1 cellular context compared by ENCODE assay signal in the genomic region with DNA sequence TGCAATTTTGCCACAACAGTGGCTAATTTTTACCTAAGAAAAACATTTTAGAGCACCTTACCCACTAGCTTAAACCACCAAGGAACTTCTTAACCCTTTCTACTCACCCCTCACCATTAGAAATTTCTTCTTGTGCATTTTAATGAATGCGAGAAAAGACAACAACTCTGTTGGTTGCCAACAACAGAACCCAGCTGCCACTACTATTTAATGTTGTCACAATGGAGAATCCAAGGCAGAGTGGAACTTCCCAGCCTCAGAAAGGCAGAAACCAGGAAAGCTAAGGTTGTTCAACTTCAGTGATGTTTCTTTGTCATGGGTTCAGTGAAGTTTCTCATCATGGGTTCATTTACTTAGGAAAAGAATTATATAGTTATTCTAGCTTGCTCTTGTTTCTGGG.
TF ChIP-seq lines count a peak whose summit lies in the region.

No MANE protein-coding gene starts in this region.

TF ChIP-seq in GM23338, 12 proteins besides CTCF, POLR2A, EP300 and RAD21:
- TF ChIP-seq, protein P1, sequence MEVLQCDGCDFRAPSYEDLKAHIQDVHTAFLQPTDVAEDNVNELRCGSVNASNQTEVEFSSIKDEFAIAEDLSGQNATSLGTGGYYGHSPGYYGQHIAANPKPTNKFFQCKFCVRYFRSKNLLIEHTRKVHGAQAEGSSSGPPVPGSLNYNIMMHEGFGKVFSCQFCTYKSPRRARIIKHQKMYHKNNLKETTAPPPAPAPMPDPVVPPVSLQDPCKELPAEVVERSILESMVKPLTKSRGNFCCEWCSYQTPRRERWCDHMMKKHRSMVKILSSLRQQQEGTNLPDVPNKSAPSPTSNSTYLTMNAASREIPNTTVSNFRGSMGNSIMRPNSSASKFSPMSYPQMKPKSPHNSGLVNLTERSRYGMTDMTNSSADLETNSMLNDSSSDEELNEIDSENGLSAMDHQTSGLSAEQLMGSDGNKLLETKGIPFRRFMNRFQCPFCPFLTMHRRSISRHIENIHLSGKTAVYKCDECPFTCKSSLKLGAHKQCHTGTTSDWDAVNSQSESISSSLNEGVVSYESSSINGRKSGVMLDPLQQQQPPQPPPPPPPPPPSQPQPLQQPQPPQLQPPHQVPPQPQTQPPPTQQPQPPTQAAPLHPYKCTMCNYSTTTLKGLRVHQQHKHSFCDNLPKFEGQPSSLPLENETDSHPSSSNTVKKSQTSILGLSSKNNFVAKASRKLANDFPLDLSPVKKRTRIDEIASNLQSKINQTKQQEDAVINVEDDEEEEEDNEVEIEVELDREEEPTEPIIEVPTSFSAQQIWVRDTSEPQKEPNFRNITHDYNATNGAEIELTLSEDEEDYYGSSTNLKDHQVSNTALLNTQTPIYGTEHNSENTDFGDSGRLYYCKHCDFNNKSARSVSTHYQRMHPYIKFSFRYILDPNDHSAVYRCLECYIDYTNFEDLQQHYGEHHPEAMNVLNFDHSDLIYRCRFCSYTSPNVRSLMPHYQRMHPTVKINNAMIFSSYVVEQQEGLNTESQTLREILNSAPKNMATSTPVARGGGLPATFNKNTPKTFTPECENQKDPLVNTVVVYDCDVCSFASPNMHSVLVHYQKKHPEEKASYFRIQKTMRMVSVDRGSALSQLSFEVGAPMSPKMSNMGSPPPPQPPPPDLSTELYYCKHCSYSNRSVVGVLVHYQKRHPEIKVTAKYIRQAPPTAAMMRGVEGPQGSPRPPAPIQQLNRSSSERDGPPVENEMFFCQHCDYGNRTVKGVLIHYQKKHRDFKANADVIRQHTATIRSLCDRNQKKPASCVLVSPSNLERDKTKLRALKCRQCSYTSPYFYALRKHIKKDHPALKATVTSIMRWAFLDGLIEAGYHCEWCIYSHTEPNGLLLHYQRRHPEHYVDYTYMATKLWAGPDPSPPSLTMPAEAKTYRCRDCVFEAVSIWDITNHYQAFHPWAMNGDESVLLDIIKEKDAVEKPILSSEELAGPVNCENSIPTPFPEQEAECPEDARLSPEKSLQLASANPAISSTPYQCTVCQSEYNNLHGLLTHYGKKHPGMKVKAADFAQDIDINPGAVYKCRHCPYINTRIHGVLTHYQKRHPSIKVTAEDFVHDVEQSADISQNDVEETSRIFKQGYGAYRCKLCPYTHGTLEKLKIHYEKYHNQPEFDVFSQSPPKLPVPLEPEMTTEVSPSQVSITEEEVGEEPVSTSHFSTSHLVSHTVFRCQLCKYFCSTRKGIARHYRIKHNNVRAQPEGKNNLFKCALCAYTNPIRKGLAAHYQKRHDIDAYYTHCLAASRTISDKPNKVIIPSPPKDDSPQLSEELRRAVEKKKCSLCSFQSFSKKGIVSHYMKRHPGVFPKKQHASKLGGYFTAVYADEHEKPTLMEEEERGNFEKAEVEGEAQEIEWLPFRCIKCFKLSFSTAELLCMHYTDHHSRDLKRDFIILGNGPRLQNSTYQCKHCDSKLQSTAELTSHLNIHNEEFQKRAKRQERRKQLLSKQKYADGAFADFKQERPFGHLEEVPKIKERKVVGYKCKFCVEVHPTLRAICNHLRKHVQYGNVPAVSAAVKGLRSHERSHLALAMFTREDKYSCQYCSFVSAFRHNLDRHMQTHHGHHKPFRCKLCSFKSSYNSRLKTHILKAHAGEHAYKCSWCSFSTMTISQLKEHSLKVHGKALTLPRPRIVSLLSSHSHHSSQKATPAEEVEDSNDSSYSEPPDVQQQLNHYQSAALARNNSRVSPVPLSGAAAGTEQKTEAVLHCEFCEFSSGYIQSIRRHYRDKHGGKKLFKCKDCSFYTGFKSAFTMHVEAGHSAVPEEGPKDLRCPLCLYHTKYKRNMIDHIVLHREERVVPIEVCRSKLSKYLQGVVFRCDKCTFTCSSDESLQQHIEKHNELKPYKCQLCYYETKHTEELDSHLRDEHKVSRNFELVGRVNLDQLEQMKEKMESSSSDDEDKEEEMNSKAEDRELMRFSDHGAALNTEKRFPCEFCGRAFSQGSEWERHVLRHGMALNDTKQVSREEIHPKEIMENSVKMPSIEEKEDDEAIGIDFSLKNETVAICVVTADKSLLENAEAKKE (CRISPR knock-in tag; IDR thresholded peaks at IDR 0.05): peak; percentile 30; the same call in 1 of the 2 replicates
- TF ChIP-seq EZH2phosphoT487 (IDR thresholded peaks at IDR 0.05; ENCODE audit: unreplicated experiment): no peak
